Comparison of ENCODE assay signal across 26 cellular contexts in the genomic region with DNA sequence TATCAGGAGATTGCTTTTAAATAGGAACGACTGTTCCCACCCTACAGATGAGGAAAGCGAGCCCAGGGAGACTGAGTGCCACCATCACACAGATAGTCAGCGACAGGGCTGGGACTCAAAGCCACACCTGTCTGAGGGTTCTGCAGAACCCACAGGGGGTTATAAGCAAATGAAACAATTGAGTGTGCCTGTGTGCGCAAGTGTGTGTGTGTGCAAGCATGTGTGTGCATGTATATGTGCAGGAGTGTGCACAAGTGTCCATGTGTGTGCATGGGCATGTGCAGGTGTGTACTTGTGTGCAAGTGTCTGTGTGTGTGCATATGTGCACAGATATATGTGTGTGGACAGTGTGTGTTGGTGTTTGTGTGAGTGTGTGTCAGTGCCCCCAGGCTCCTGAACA.
"Had no signal": no experiment of that assay in that cellular context is flagged by ENCODE, and none has a peak within 500 bp of the region (broad histone marks: within the 10 kb centered on the region; RNA-seq: fewer than 3 reads in every experiment).

No MANE protein-coding gene starts in this region.

- H3K9me3 Mint-ChIP-seq: activated T-cell treated with anti-CD3 and anti-CD28 coated beads, Interleukin-2, amount 50 U/mL, for 4 hours; activated T-helper 17 cell treated with anti-CD3 and anti-CD28 coated beads, Interleukin-2, amount 50 U/mL, for 72 hours; T-helper 1 cell treated with Interleukin-12 subunit alpha and Interleukin-12 subunit beta and Interleukin-4 antibody, amounts not matched to agents 30 μg/mL and 1 μg/mL, for 36 hours had no signal

- H3K36me3 Mint-ChIP-seq: activated naive CD8-positive, alpha-beta T cell had no signal

- H3K4me3 Mint-ChIP-seq: activated naive CD8-positive, alpha-beta T cell; activated T-cell treated with anti-CD3 and anti-CD28 coated beads, Interleukin-2, amount 50 U/mL, for 4 hours; activated T-helper 17 cell treated with anti-CD3 and anti-CD28 coated beads, Interleukin-2, amount 50 U/mL, for 72 hours; naive thymus-derived CD4-positive, alpha-beta T cell; neural crest cell; T-helper 1 cell treated with Interleukin-12 subunit alpha and Interleukin-12 subunit beta and Interleukin-4 antibody, amounts not matched to agents 30 μg/mL and 1 μg/mL, for 36 hours had no signal

- FAIRE-seq: kidney, TTC549 had no signal

- H3K4me3 ChIP-seq: right atrium auricular region, upper lobe of left lung had no signal

- H3K4me1 Mint-ChIP-seq: activated T-helper 17 cell treated with anti-CD3 and anti-CD28 coated beads, Interleukin-2, amount 50 U/mL, for 72 hours; naive thymus-derived CD4-positive, alpha-beta T cell had no signal

- H3K27ac Mint-ChIP-seq: activated naive CD8-positive, alpha-beta T cell; activated T-helper 17 cell treated with anti-CD3 and anti-CD28 coated beads, Interleukin-2, amount 50 U/mL, for 72 hours; naive thymus-derived CD4-positive, alpha-beta T cell; T-helper 1 cell treated with Interleukin-12 subunit alpha and Interleukin-12 subunit beta and Interleukin-4 antibody, amounts not matched to agents 30 μg/mL and 1 μg/mL, for 36 hours had no signal

- H3K36me3 ChIP-seq: right atrium auricular region, upper lobe of left lung had no signal

- DNase-seq: activated CD4-positive, alpha-beta T cell treated with anti-CD3 and anti-CD28 coated beads for 4 hours; activated CD4-positive, alpha-beta T cell treated with anti-CD3 and anti-CD28 coated beads, Interleukin-2, amount 50 U/mL, for 4 hours; activated naive CD4-positive, alpha-beta T cell; activated T-cell treated with anti-CD3 and anti-CD28 coated beads, Interleukin-2, amount 50 U/mL, for 4 hours; anterior cingulate cortex; cortex of kidney; foreskin fibroblast; hippocampal formation; kidney; left colon; mammary epithelial cell; midbrain; naive thymus-derived CD4-positive, alpha-beta T cell; nucleus accumbens; SK-N-SH; stimulated activated naive CD4-positive, alpha-beta T cell; SW 1271; T-helper 9 cell; upper lobe of left lung had no signal

- H3K27me3 ChIP-seq: right atrium auricular region, upper lobe of left lung had no signal

- ATAC-seq: activated T-cell treated with anti-CD3 and anti-CD28 coated beads, Interleukin-2, amount 50 U/mL, for 4 hours; activated T-helper 17 cell treated with anti-CD3 and anti-CD28 coated beads, Interleukin-2, amount 50 U/mL, for 72 hours; esophagus mucosa; left colon had no signal
